Comparison of ENCODE assay signal across 20 cellular contexts in genomic region chr15:98562361-98562791, GRCh38.
DNase-seq lines count a peak whose midpoint lies in the region; TF ChIP-seq lines count a peak whose summit lies in the region.
"Had no signal": no experiment of that assay in that cellular context is flagged by ENCODE, and none has a peak within 500 bp of the region (broad histone marks: within the 10 kb centered on the region; RNA-seq: fewer than 3 reads in every experiment).

No MANE protein-coding gene starts in this region.

- H3K4me3 ChIP-seq in esophagus (ENCODE audit: low read depth in 1 of 2, low read length in 2 of 2) (no peak overlapping the region), neuronal stem cell (ENCODE audit: low read length in 2 of 2) (no peak overlapping the region), adrenal gland (no peak overlapping the region)
- H3K4me3 ChIP-seq: GM12878 had no signal

- H3K23ac ChIP-seq in neuronal stem cell (ENCODE audit: low read depth, low read length, poor library complexity) = no peak overlapping the region

- peak overlapping the region; percentile 64 for H2AK5ac ChIP-seq in neuronal stem cell (ENCODE audit: low read depth, low read length)

- TF ChIP-seq CTCF in endothelial cell (IDR thresholded peaks at IDR 0.05; ENCODE audit: unreplicated experiment) = no peak
- TF ChIP-seq CTCF in adrenal gland (IDR thresholded peaks at IDR 0.05) = no peak

- H2BK15ac ChIP-seq in neuronal stem cell (ENCODE audit: low read length) = no peak overlapping the region

- peak overlapping the region; percentile 52 for H3K18ac ChIP-seq in neuronal stem cell (ENCODE audit: low read length)

- peaks cover 0 to 2% of the 10 kb centered on the region in 2 donors for H3K4me1 ChIP-seq in esophagus (ENCODE audit: control insufficient read depth in 2 of 2, insufficient read depth in 2 of 2, low read length in 1 of 2)
- no peaks in the 10 kb centered on the region for H3K4me1 ChIP-seq in neuronal stem cell (ENCODE audit: control insufficient read depth in 2 of 2, insufficient read depth in 1 of 2, low read depth in 1 of 2, low read length in 2 of 2)
- no peaks in the 10 kb centered on the region for H3K4me1 ChIP-seq in adrenal gland (replicated peaks in 1 of 2)

- no peaks in the 10 kb centered on the region for H3K27me3 ChIP-seq in esophagus (ENCODE audit: control insufficient read depth in 1 of 2, insufficient read depth in 2 of 2, low read length in 2 of 2)
- peaks cover 0 to 11% (median 0%) of the 10 kb centered on the region in 3 experiments for H3K27me3 ChIP-seq in neuronal stem cell (ENCODE audit: control insufficient read depth in 3 of 3, insufficient read depth in 3 of 3, low read depth in 1 of 3, low read length in 3 of 3)
- peaks cover 4% of the 10 kb centered on the region for H3K27me3 ChIP-seq in adrenal gland

- TF ChIP-seq POLR2A in adrenal gland (IDR thresholded peaks at IDR 0.05) = no peak

- no peak overlapping the region for H3K27ac Mint-ChIP-seq in endothelial cell (ENCODE audit: unreplicated experiment)
- H3K27ac Mint-ChIP-seq: activated CD8-positive, alpha-beta T cell treated with anti-CD3 and anti-CD28 coated beads, Interleukin-2, amount 10 ng/mL, durations not matched to agents 7 days and 5 days; activated naive CD4-positive, alpha-beta T cell treated with anti-CD3 and anti-CD28 coated beads for 36 hours; CD4-positive, alpha-beta memory T cell had no signal

- H3K4me3 Mint-ChIP-seq in endothelial cell (ENCODE audit: unreplicated experiment) = no peak overlapping the region
- H3K4me3 Mint-ChIP-seq: activated CD8-positive, alpha-beta T cell treated with anti-CD3 and anti-CD28 coated beads, Interleukin-2, amount 10 ng/mL, durations not matched to agents 7 days and 5 days; activated naive CD4-positive, alpha-beta T cell treated with anti-CD3 and anti-CD28 coated beads for 36 hours; CD4-positive, alpha-beta memory T cell; central memory CD8-positive, alpha-beta T cell had no signal

- no peak overlapping the region for H4K91ac ChIP-seq in neuronal stem cell (ENCODE audit: low read depth, low read length, poor library complexity)

- no peak overlapping the region for H2AFZ ChIP-seq in neuronal stem cell (ENCODE audit: low read length)

- WGBS in esophagus, 2 donors = 47 to 66% methylated on average over 17 of the region's 17 CpGs
- no CpG with 5 or more reads among the region's 17 CpGs for WGBS in neuronal stem cell (ENCODE audit: extremely low coverage in 2 of 2, insufficient read length in 2 of 2, insufficient replicate concordance in 1 of 2), 2 donors
- 89 to 93% (median 92%) methylated on average over 15 to 17 of the region's 17 CpGs for WGBS in adrenal gland, 4 donors

- peak overlapping the region; percentile 79 for H2BK12ac ChIP-seq in neuronal stem cell (ENCODE audit: low read length)

- H3K27me3 Mint-ChIP-seq in endothelial cell (ENCODE audit: unreplicated experiment) = peaks cover 3% of the 10 kb centered on the region

- no peak overlapping the region for H3K4ac ChIP-seq in neuronal stem cell (ENCODE audit: low read length)

- no peak overlapping the region for H3K4me2 ChIP-seq in neuronal stem cell (ENCODE audit: insufficient read depth, low read length, poor library complexity, severe bottlenecking)

- intact Hi-C loops in adrenal gland (cut with DNase I) = no loop called here

- no peak overlapping the region for H2BK120ac ChIP-seq in neuronal stem cell (ENCODE audit: low read depth, low read length)

- H4K8ac ChIP-seq in neuronal stem cell (ENCODE audit: low read depth, low read length) = no peak overlapping the region

- no peak overlapping the region for H2BK5ac ChIP-seq in neuronal stem cell (ENCODE audit: low read length)

- H3K36me3 Mint-ChIP-seq in endothelial cell (ENCODE audit: low read depth, unreplicated experiment) = no peaks in the 10 kb centered on the region
- H3K36me3 Mint-ChIP-seq: CD4-positive, alpha-beta memory T cell had no signal

- peak; percentile 81 for DNase-seq in HPDE6-E6E7 (ENCODE audit: extremely low spot score)
- no peak for DNase-seq in neuronal stem cell (ENCODE audit: low spot score)
- peak; percentile 55 for DNase-seq in ureter (ENCODE audit: low spot score)
- no peak for DNase-seq in endothelial cell (ENCODE audit: low spot score)
- DNase-seq in adrenal gland = no peak
- no peak for DNase-seq in DMS53 treated with DMSO at 0.1 percent for 48 hours (lab: John Stamatoyannopoulos, UW; ENCODE audit: unreplicated experiment)
- DNase-seq: activated CD8-positive, alpha-beta T cell treated with anti-CD3 and anti-CD28 coated beads, Interleukin-2, amount 10 ng/mL, durations not matched to agents 7 days and 5 days; activated naive CD4-positive, alpha-beta T cell treated with anti-CD3 and anti-CD28 coated beads for 36 hours; activated T-cell treated with anti-CD3 and anti-CD28 coated beads, Interleukin-2, amount 50 U/mL, for 1 hour; CD4-positive, alpha-beta memory T cell; DMS153; glutamatergic neuron; midbrain; NCI-H1092; NCI-H2081 treated with DMSO at 0.1 percent for 48 hours; stimulated activated CD4-positive, alpha-beta T cell treated with anti-CD3 and anti-CD28 coated beads, Interleukin-15, amount 100 ng/mL, for 24 hours; T-helper 9 cell had no signal

- no peaks in the 10 kb centered on the region for H3K9me3 Mint-ChIP-seq in endothelial cell (ENCODE audit: unreplicated experiment)
- H3K9me3 Mint-ChIP-seq: activated naive CD4-positive, alpha-beta T cell treated with anti-CD3 and anti-CD28 coated beads for 36 hours; CD4-positive, alpha-beta memory T cell had no signal

- H3K36me3 ChIP-seq in esophagus (ENCODE audit: control insufficient read depth in 2 of 2, insufficient read depth in 2 of 2, low read length in 1 of 2) (no peaks in the 10 kb centered on the region), neuronal stem cell (replicated peaks in 1 of 2; ENCODE audit: control insufficient read depth in 2 of 2, insufficient read depth in 2 of 2, low read length in 2 of 2) (no peaks in the 10 kb centered on the region), adrenal gland (replicated peaks in 1 of 2) (no peaks in the 10 kb centered on the region)

- no peak overlapping the region for H3K14ac ChIP-seq in neuronal stem cell (ENCODE audit: low read length)

- H3K79me1 ChIP-seq in neuronal stem cell (ENCODE audit: low read depth, low read length) = no peaks in the 10 kb centered on the region

- H3K9me3 ChIP-seq in esophagus (ENCODE audit: control insufficient read depth in 2 of 2, insufficient read depth in 1 of 2, low read depth in 1 of 2, low read length in 1 of 2) (no peaks in the 10 kb centered on the region), neuronal stem cell (replicated peaks in 1 of 2; ENCODE audit: control insufficient read depth in 2 of 2, insufficient read depth in 1 of 2, low read depth in 1 of 2, low read length in 2 of 2) (no peaks in the 10 kb centered on the region), adrenal gland (replicated peaks in 1 of 3) (no peaks in the 10 kb centered on the region)

- H3K27ac ChIP-seq in esophagus (ENCODE audit: low read depth in 2 of 2, low read length in 1 of 2) (peak overlapping the region; percentile 61 to 75), neuronal stem cell (replicated peaks; ENCODE audit: low read length) (no peak overlapping the region), adrenal gland (no peak overlapping the region)

- H3K4me1 Mint-ChIP-seq in endothelial cell (ENCODE audit: unreplicated experiment) = no peaks in the 10 kb centered on the region
- H3K4me1 Mint-ChIP-seq: CD4-positive, alpha-beta memory T cell; central memory CD8-positive, alpha-beta T cell had no signal

- no peak overlapping the region for H3K9ac ChIP-seq in neuronal stem cell (ENCODE audit: low read depth, low read length, poor library complexity)

Comparison
In these comparisons a context has a peak if more than half of its experiments do, and no peak if none do; other contexts are left out.
1. DNase-seq: peak in HPDE6-E6E7 (single experiment) and ureter (single experiment); none in neuronal stem cell (single experiment), endothelial cell (single experiment), adrenal gland (0 of 7) and DMS53 treated with DMSO at 0.1 percent for 48 hours (single experiment).
2. H3K27ac ChIP-seq: peak in esophagus (2 of 2); none in neuronal stem cell (single experiment) and adrenal gland (0 of 5).